ENCODE assay signal across 14 cellular contexts in genomic region chr7:96778263-96778662, GRCh38.
DNase-seq lines count a peak whose midpoint lies in the region; ATAC-seq, FAIRE-seq and TF ChIP-seq lines count a peak whose summit lies in the region.
"Had no signal": no experiment of that assay in that cellular context is flagged by ENCODE, and none has a peak within 500 bp of the region (broad histone marks: within the 10 kb centered on the region; RNA-seq: fewer than 3 reads in every experiment).

No MANE protein-coding gene starts in this region.

- H3K9me3 ChIP-seq in DOHH2 (ENCODE audit: control insufficient read depth, insufficient read depth, low read length): no peaks in the 10 kb centered on the region
- H3K9me3 ChIP-seq in HCT116 (ENCODE audit: control insufficient read depth in 1 of 2, insufficient read depth in 1 of 2, low read depth in 1 of 2, low read length in 2 of 2): no peaks in the 10 kb centered on the region
- no peaks in the 10 kb centered on the region for H3K9me3 ChIP-seq in keratinocyte (ENCODE audit: control insufficient read depth, low read depth, low read length)
- H3K9me3 ChIP-seq in kidney (ENCODE audit: control insufficient read depth in 1 of 2, low read length in 2 of 2): no peaks in the 10 kb centered on the region
- H3K9me3 ChIP-seq: esophagus muscularis mucosa had no signal

- RAD21 ChIA-PET in HCT116 (lab: Charles Lee; ENCODE audit: low non-redundant PET in 1 of 2, low total read pairs in 2 of 2, uncharacterized antibody in 2 of 2, unreplicated experiment in 2 of 2): interaction anchor here in 1 of 2 experiments (1.0 kb wide), 1 partner anchor 249 kb away, joined by 3 read pairs; no protein-coding TSS in a partner anchor

- POLR2A ChIA-PET in HCT116 (lab: Charles Lee): no interaction called here

- no peaks in the 10 kb centered on the region for H3K27me3 ChIP-seq in DOHH2 (ENCODE audit: control insufficient read depth, low read length)
- H3K27me3 ChIP-seq in HCT116 (ENCODE audit: insufficient read depth, low read length): peaks cover 15% of the 10 kb centered on the region; the same call in 1 of the 2 replicates
- peaks cover 5% of the 10 kb centered on the region for H3K27me3 ChIP-seq in keratinocyte (ENCODE audit: control insufficient read depth, extremely low read depth, insufficient read depth, low read length)
- H3K27me3 ChIP-seq: esophagus muscularis mucosa had no signal

- H2AFZ ChIP-seq in HCT116 (ENCODE audit: low read depth, low read length, poor library complexity, severe bottlenecking) (no peak overlapping the region), keratinocyte (ENCODE audit: control insufficient read depth, low read length) (no peak overlapping the region)

- no peaks in the 10 kb centered on the region for H3K9me1 ChIP-seq in keratinocyte (ENCODE audit: control insufficient read depth, extremely low read depth, insufficient read depth, low read length)

- H3K4me3 ChIP-seq in DOHH2 (ENCODE audit: low read length) (no peak overlapping the region), HCT116 (replicated peaks in 1 of 2; ENCODE audit: low read depth in 1 of 2, low read length in 2 of 2) (no peak overlapping the region), keratinocyte (ENCODE audit: control insufficient read depth in 2 of 3, extremely low read depth in 1 of 3, insufficient read depth in 2 of 3, low read depth in 1 of 3, low read length in 3 of 3) (no peak overlapping the region), kidney (ENCODE audit: low read length in 2 of 2) (no peak overlapping the region)
- H3K4me3 ChIP-seq: esophagus muscularis mucosa had no signal

- H3K36me3 ChIP-seq in DOHH2 (ENCODE audit: control insufficient read depth, low read length): no peaks in the 10 kb centered on the region
- H3K36me3 ChIP-seq in HCT116 (ENCODE audit: control insufficient read depth in 1 of 2, insufficient read depth in 2 of 2, low read length in 2 of 2): no peaks in the 10 kb centered on the region
- no peaks in the 10 kb centered on the region for H3K36me3 ChIP-seq in keratinocyte (ENCODE audit: control insufficient read depth in 2 of 2, extremely low read depth in 1 of 2, insufficient read depth in 2 of 2, low read length in 2 of 2)
- H3K36me3 ChIP-seq in kidney (ENCODE audit: control insufficient read depth in 1 of 2, insufficient read depth in 2 of 2, low read length in 2 of 2): no peaks in the 10 kb centered on the region
- H3K36me3 ChIP-seq: esophagus muscularis mucosa had no signal

- peak; percentile 4 for DNase-seq in HCT116 (ENCODE audit: low read depth, low spot score)
- peak; percentile 37 for DNase-seq in RPMI8226
- no peak for DNase-seq in keratinocyte (ENCODE audit: low read depth, low spot score)
- DNase-seq in kidney: no peak
- no peak for DNase-seq in effector CD4-positive, alpha-beta T cell
- DNase-seq: activated CD8-positive, alpha-beta memory T cell treated with anti-CD3 and anti-CD28 coated beads, Interleukin-2, amount 10 ng/mL, durations not matched to agents 7 days and 5 days; cerebellar nuclear complex; hypothalamus; Karpas-422; small intestine; substantia nigra had no signal

- 0 out of 2 replicates have a peak, but pooled peaks have one; percentile 12 for TF ChIP-seq RAD21 in HCT116 (IDR thresholded peaks at IDR 0.05; ENCODE audit: low read depth)

- TF ChIP-seq CTCF in DOHH2 (IDR thresholded peaks at IDR 0.05; ENCODE audit: low read depth, low read length, poor library complexity, severe bottlenecking) (peak; percentile 30), HCT116 (IDR thresholded peaks at IDR 0.05 in 2 of 3, conservative IDR thresholded peaks at IDR 0.05 in 1 of 3; ENCODE audit: borderline replicate concordance in 1 of 3, insufficient read depth in 1 of 3, low read depth in 2 of 3, low read length in 2 of 3) (peak in 2 of 3 experiments; percentile 47 to 48; a peak in 4 of 6 replicates), keratinocyte (optimal IDR thresholded peaks at IDR 0.05 in 1 of 3, IDR thresholded peaks at IDR 0.05 in 1 of 3, conservative IDR thresholded peaks at IDR 0.05 in 1 of 3; ENCODE audit: extremely low read depth in 1 of 3, insufficient read depth in 2 of 3, low read length in 3 of 3) (peak; percentile 13 to 53 (median 35)), kidney (IDR thresholded peaks at IDR 0.05; ENCODE audit: borderline replicate concordance, extremely low read depth, insufficient read depth) (no peak)

- FAIRE-seq in keratinocyte (lab: Jason Lieb, UNC) (peak; percentile 77), kidney (lab: Jason Lieb, UNC) (no peak)
- FAIRE-seq: small intestine had no signal

- H3K79me2 ChIP-seq in DOHH2 (ENCODE audit: control insufficient read depth, low read length) (no peaks in the 10 kb centered on the region), HCT116 (ENCODE audit: insufficient read depth, low read length) (no peaks in the 10 kb centered on the region), keratinocyte (ENCODE audit: control insufficient read depth, insufficient read depth, low read length) (no peaks in the 10 kb centered on the region)

- dilution Hi-C loops in keratinocyte (cut with MboI; ENCODE audit: extremely low pct_ligation_motif_present, low sequenced_read_pairs): no loop called here

- H3K27ac ChIP-seq in DOHH2 (ENCODE audit: low read depth, low read length) (no peak overlapping the region), HCT116 (ENCODE audit: low read depth, low read length) (no peak overlapping the region), keratinocyte (ENCODE audit: control insufficient read depth, insufficient read depth, low read length) (no peak overlapping the region), kidney (ENCODE audit: low read depth in 2 of 2, low read length in 2 of 2) (no peak overlapping the region)
- H3K27ac ChIP-seq: esophagus muscularis mucosa had no signal

- ATAC-seq in HCT116 (peak; percentile 82), HG03521 (IDR thresholded peaks at IDR 0.05; ENCODE audit: unreplicated experiment) (no peak)
- ATAC-seq: activated CD8-positive, alpha-beta memory T cell treated with anti-CD3 and anti-CD28 coated beads, Interleukin-2, amount 10 ng/mL, durations not matched to agents 7 days and 5 days had no signal

- H3K9ac ChIP-seq in HCT116 (ENCODE audit: low read length) (no peak overlapping the region), keratinocyte (ENCODE audit: control insufficient read depth, extremely low read depth, insufficient read depth, low read length) (no peak overlapping the region), kidney (ENCODE audit: low read length in 2 of 2) (no peak overlapping the region)

- H3K9me2 ChIP-seq in DOHH2 (replicated peaks; ENCODE audit: control insufficient read depth, low read length) (no peaks in the 10 kb centered on the region), HCT116 (ENCODE audit: insufficient read depth) (no peaks in the 10 kb centered on the region)

- CTCF ChIA-PET in HCT116 (lab: Charles Lee): interaction anchor here (0.7 kb wide), 1 partner anchor 249 kb away, joined by 3 read pairs; no protein-coding TSS in a partner anchor

- H3K4me1 ChIP-seq in DOHH2 (ENCODE audit: control insufficient read depth, low read length) (no peaks in the 10 kb centered on the region), HCT116 (ENCODE audit: control insufficient read depth in 1 of 2, insufficient read depth in 2 of 2, low read length in 2 of 2) (no peaks in the 10 kb centered on the region), keratinocyte (ENCODE audit: control insufficient read depth, extremely low read depth, insufficient read depth, low read length) (no peaks in the 10 kb centered on the region), kidney (ENCODE audit: control insufficient read depth in 1 of 2, insufficient read depth in 1 of 2, low read depth in 1 of 2, low read length in 2 of 2) (no peaks in the 10 kb centered on the region)
- H3K4me1 ChIP-seq: esophagus muscularis mucosa had no signal

- intact Hi-C loops in HCT116 (cut with micrococcal nuclease) (no loop called here), kidney (cut with DNase I) (no loop called here)

- BruUV-seq in HCT116 (replicated peaks; lab: Mats Ljungman, UMichigan): no TSS peak

- H3F3A ChIP-seq in DOHH2 (ENCODE audit: control insufficient read depth, insufficient read depth): no peaks in the 10 kb centered on the region

- TF ChIP-seq POLR2A in HCT116 (IDR thresholded peaks at IDR 0.05; ENCODE audit: borderline replicate concordance, extremely low read depth, insufficient read depth, insufficient read length): no peak

- H4K20me1 ChIP-seq in DOHH2 (ENCODE audit: control insufficient read depth, insufficient read depth, low read depth, low read length) (no peaks in the 10 kb centered on the region), HCT116 (ENCODE audit: insufficient read depth) (no peaks in the 10 kb centered on the region), keratinocyte (ENCODE audit: control insufficient read depth, extremely low read depth, insufficient read depth, low read length) (no peaks in the 10 kb centered on the region)

- H3K4me2 ChIP-seq in DOHH2 (ENCODE audit: low read length) (no peak overlapping the region), HCT116 (ENCODE audit: low read length) (no peak overlapping the region), keratinocyte (ENCODE audit: control insufficient read depth, extremely low read depth, insufficient read depth, low read depth, low read length) (no peak overlapping the region)

TF ChIP-seq in HCT116, 20 proteins besides CTCF, POLR2A, EP300 and RAD21 (continues in another document):
- no peak for TF ChIP-seq EZH2phosphoT487 (IDR thresholded peaks at IDR 0.05; ENCODE audit: borderline replicate concordance)
- TF ChIP-seq YY1 (IDR thresholded peaks at IDR 0.05; ENCODE audit: extremely low read depth, insufficient replicate concordance, low read depth, low read length): no peak
- no peak for TF ChIP-seq SIN3A (IDR thresholded peaks at IDR 0.05; ENCODE audit: low read depth)
- TF ChIP-seq CBX3 (IDR thresholded peaks at IDR 0.05; ENCODE audit: low read depth): no peak
- no peak for TF ChIP-seq SP1 (IDR thresholded peaks at IDR 0.05; ENCODE audit: low read depth)
- TF ChIP-seq CEBPB (IDR thresholded peaks at IDR 0.05; ENCODE audit: low read depth): no peak
- TF ChIP-seq TCF7L2 (IDR thresholded peaks at IDR 0.05; ENCODE audit: borderline replicate concordance, extremely low read depth, insufficient read depth, insufficient read length): no peak
- no peak for TF ChIP-seq POLR2AphosphoS5 (IDR thresholded peaks at IDR 0.05; ENCODE audit: low read depth, low read length)
- TF ChIP-seq ELF1 (IDR thresholded peaks at IDR 0.05; ENCODE audit: borderline replicate concordance, low read depth): no peak
- no peak for TF ChIP-seq EGR1 (IDR thresholded peaks at IDR 0.05; ENCODE audit: low read depth)
- TF ChIP-seq ZFX (IDR thresholded peaks at IDR 0.05): no peak

Comparison
In these comparisons a context has a peak if more than half of its experiments do, and no peak if none do; other contexts are left out.
1. DNase-seq: peak in HCT116 (single experiment) and RPMI8226 (single experiment); none in keratinocyte (single experiment), kidney (single experiment) and effector CD4-positive, alpha-beta T cell (single experiment).